In genomic region chr1:60598055-60598910, GRCh38 we compare ENCODE assay signal across 16 cellular contexts.
"Had no signal": no experiment of that assay in that cellular context is flagged by ENCODE, and none has a peak within 500 bp of the region (broad histone marks: within the 10 kb centered on the region; RNA-seq: fewer than 3 reads in every experiment).

No MANE protein-coding gene starts in this region.

- H3K36me3 Mint-ChIP-seq: naive thymus-derived CD8-positive, alpha-beta T cell had no signal

- H3K4me3 Mint-ChIP-seq: effector memory CD8-positive, alpha-beta T cell; naive thymus-derived CD8-positive, alpha-beta T cell; neural crest cell had no signal

- H3K36me3 ChIP-seq: heart left ventricle had no signal

- H3K27ac Mint-ChIP-seq: effector memory CD8-positive, alpha-beta T cell; naive thymus-derived CD8-positive, alpha-beta T cell had no signal

- ATAC-seq: effector memory CD8-positive, alpha-beta T cell; heart left ventricle; mucosa of descending colon; naive thymus-derived CD8-positive, alpha-beta T cell had no signal

- H3K27ac ChIP-seq: heart left ventricle had no signal

- FAIRE-seq: frontal cortex, islet of Langerhans, small intestine had no signal

- H3K4me3 ChIP-seq: heart left ventricle, mucosa of descending colon had no signal

- H3K27me3 ChIP-seq: heart left ventricle had no signal

- H3K9me3 ChIP-seq: heart left ventricle, mucosa of descending colon had no signal

- H3K4me1 Mint-ChIP-seq: naive thymus-derived CD8-positive, alpha-beta T cell; neural crest cell had no signal

- DNase-seq: cortex of kidney; effector memory CD8-positive, alpha-beta T cell; erythroblast; heart left ventricle; hippocampal formation; kidney glomerular epithelial cell; mucosa of descending colon; naive thymus-derived CD8-positive, alpha-beta T cell; posterior cingulate gyrus; small intestine; stimulated activated CD4-positive, alpha-beta T cell treated with anti-CD3 and anti-CD28 coated beads, Interleukin-12 subunit alpha, Interleukin-12 subunit beta, amount 100 ng/mL, for 4 hours; stimulated activated naive CD4-positive, alpha-beta T cell treated with Interleukin-2 at 50 U/mL for 16 hours; trophoblast cell had no signal
